Comparison of ENCODE assay signal across 10 cellular contexts in genomic region chr5:51872144-51872543, GRCh38.
"Had no signal": no experiment of that assay in that cellular context is flagged by ENCODE, and none has a peak within 500 bp of the region (broad histone marks: within the 10 kb centered on the region; RNA-seq: fewer than 3 reads in every experiment).

No MANE protein-coding gene starts in this region.

- H3K4me1 ChIP-seq: HAP-1 had no signal

- H3K36me3 ChIP-seq: HAP-1 had no signal

- H3K27ac ChIP-seq: GM23248 had no signal

- ATAC-seq: GM23338, HCT116 had no signal

- H3K4me3 ChIP-seq: GM23248, GM23338, HAP-1 had no signal

- H3K4me2 ChIP-seq: GM23338 had no signal

- H3K9ac ChIP-seq: GM23248 had no signal

- H2AFZ ChIP-seq: GM23248, GM23338 had no signal

- DNase-seq: GM23248, GOT3, H7, H9, HCEC 1CT, HFFc6 had no signal

- FAIRE-seq: H54 had no signal
